Comparison of ENCODE assay signal across 7 cellular contexts in genomic region chr19:39881495-39882110, GRCh38. TPM values are rescaled to one million over a fixed set of nuclear protein-coding genes. Genes with fewer than 3 reads are reported as not detected.
DNase-seq lines count a peak whose midpoint lies in the region; TF ChIP-seq lines count a peak whose summit lies in the region.
"Not testable (repeated sequence)": the region's sequence is repeated elsewhere in the genome, so short reads cannot be mapped to it uniquely, and the experiment has no call there.

No MANE protein-coding gene starts in this region.

- H3K36me3 ChIP-seq in OCI-LY1 (ENCODE audit: insufficient read depth, low read length); mammary epithelial cell (ENCODE audit: insufficient read depth, low read length); hepatocyte (replicated peaks; ENCODE audit: insufficient read depth, low read depth); osteoblast (ENCODE audit: insufficient read depth, low read length): not testable (repeated sequence)

- TF ChIP-seq CTCF in GM12864 (IDR thresholded peaks at IDR 0.05; ENCODE audit: low read depth, low read length, missing control alignments) (peak; percentile 60), OCI-LY1 (IDR thresholded peaks at IDR 0.05; ENCODE audit: low read length) (peak; percentile 53), mammary epithelial cell (conservative IDR thresholded peaks at IDR 0.05 in 1 of 2, IDR thresholded peaks at IDR 0.05 in 1 of 2; ENCODE audit: extremely low read depth in 1 of 2, insufficient read depth in 1 of 2, low read depth in 1 of 2, low read length in 2 of 2) (peak; percentile 9 to 41), hepatocyte (IDR thresholded peaks at IDR 0.05; ENCODE audit: poor library complexity) (peak; percentile 44), osteoblast (IDR thresholded peaks at IDR 0.05; ENCODE audit: extremely low read depth, low read depth, low read length) (peak; percentile 24)

- H3F3A ChIP-seq in OCI-LY1 (ENCODE audit: insufficient read depth, low read length) = not testable (repeated sequence)

- H3K4me2 ChIP-seq in OCI-LY1 (ENCODE audit: low read length); mammary epithelial cell (ENCODE audit: insufficient read depth, low read depth, low read length); hepatocyte; osteoblast (ENCODE audit: insufficient read depth, low read length): not testable (repeated sequence)

- not testable (repeated sequence) for H3K9me2 ChIP-seq in OCI-LY1 (ENCODE audit: low read depth, low read length); hepatocyte (replicated peaks; ENCODE audit: insufficient read depth)

- not testable (repeated sequence) for H3K4me3 ChIP-seq in GM12864 (ENCODE audit: low read depth, low read length); OCI-LY1 (ENCODE audit: low read depth, low read length, poor library complexity, severe bottlenecking); mammary epithelial cell (replicated peaks in 1 of 3; ENCODE audit: insufficient read depth in 1 of 3, low read depth in 2 of 3, low read length in 3 of 3); hepatocyte; osteoblast (ENCODE audit: insufficient read depth, low read length)

- H3K9ac ChIP-seq in OCI-LY1 (ENCODE audit: low read length); mammary epithelial cell (ENCODE audit: insufficient read depth, low read length): not testable (repeated sequence)

- H2AFZ ChIP-seq in OCI-LY1 (ENCODE audit: low read length); mammary epithelial cell (ENCODE audit: low read depth, low read length); hepatocyte; osteoblast (ENCODE audit: low read length): not testable (repeated sequence)

- H4K20me1 ChIP-seq in OCI-LY1 (ENCODE audit: insufficient read depth, low read length); mammary epithelial cell (ENCODE audit: insufficient read depth, low read length); hepatocyte (ENCODE audit: insufficient read depth, poor library complexity, severe bottlenecking); osteoblast (ENCODE audit: insufficient read depth, low read length): not testable (repeated sequence)

- H3K27ac ChIP-seq in OCI-LY1 (ENCODE audit: low read depth, low read length, poor library complexity, severe bottlenecking); mammary epithelial cell (ENCODE audit: insufficient read depth, low read depth, low read length); hepatocyte; osteoblast (ENCODE audit: low read depth, low read length): not testable (repeated sequence)

- 28% methylated on average over 12 of the region's 15 CpGs for WGBS in mammary epithelial cell (ENCODE audit: low coverage, missing lambda C conversion rate)
- 14% methylated on average over 15 of the region's 15 CpGs for WGBS in hepatocyte (ENCODE audit: low lambda C conversion rate, missing lambda C conversion rate)

- intact Hi-C loops in mammary epithelial cell (cut with micrococcal nuclease) = not testable (repeated sequence)

- H3K9me3 ChIP-seq in OCI-LY1 (ENCODE audit: low read length); mammary epithelial cell (replicated peaks; ENCODE audit: insufficient read depth, low read length); hepatocyte (ENCODE audit: low read depth); osteoblast (ENCODE audit: low read depth, low read length): not testable (repeated sequence)

- dilution Hi-C loops in mammary epithelial cell (cut with HindIII; ENCODE audit: low sequenced_read_pairs) = not testable (repeated sequence)

- in situ Hi-C loops in mammary epithelial cell (cut with MboI; ENCODE audit: low sequenced_read_pairs in 2 of 2) = not testable (repeated sequence)

- not testable (repeated sequence) for H3K4me1 ChIP-seq in OCI-LY1 (ENCODE audit: insufficient read depth, low read length, severe bottlenecking); mammary epithelial cell (ENCODE audit: insufficient read depth, low read length); hepatocyte (ENCODE audit: insufficient read depth); osteoblast (ENCODE audit: insufficient read depth, low read length)

- BruUV-seq in mammary epithelial cell (replicated peaks; lab: Mats Ljungman, UMichigan) = not testable (repeated sequence)

- not testable (repeated sequence) for DNase-seq in GM12864 (ENCODE audit: low read depth); mammary epithelial cell; osteoblast (ENCODE audit: insufficient read length, low spot score, missing footprints)
- DNase-seq in Kasumi-1 (lab: John Stamatoyannopoulos, UW) (peak; percentile 77 to 84), hepatocyte (ENCODE audit: low spot score) (peak; percentile 47)
- DNase-seq in activated CD4-positive, alpha-beta T cell treated with anti-CD3 and anti-CD28 coated beads for 24 hours (ENCODE audit: low read depth in 2 of 2) = peak; percentile 17 to 27

- not testable (repeated sequence) for H3K27me3 ChIP-seq in OCI-LY1 (ENCODE audit: insufficient read depth, low read length); mammary epithelial cell (ENCODE audit: insufficient read depth, low read length); hepatocyte; osteoblast (ENCODE audit: insufficient read depth, low read length)

- CTCF ChIA-PET in mammary epithelial cell (lab: Charles Lee; ENCODE audit: low non-redundant PET) = not testable (repeated sequence)

- H3K79me2 ChIP-seq in OCI-LY1 (ENCODE audit: insufficient read depth, low read length); mammary epithelial cell (ENCODE audit: insufficient read depth, low read length); hepatocyte; osteoblast (ENCODE audit: insufficient read depth, low read length): not testable (repeated sequence)

RNA-seq across cellular contexts. Expression of gene FBL, which starts 35.4 kb away (rescaled TPM):
- total RNA-seq in mammary epithelial cell (100 to 1,000 TPM in 1 of 2 donors, 10 to 100 TPM in 1; 72.2 to 261 TPM), hepatocyte (104 and 126 TPM in 2 replicates), osteoblast (69.0 and 87.2 TPM in 2 replicates)
- polyA plus RNA-seq in mammary epithelial cell (546 TPM), hepatocyte (69.6 and 79.4 TPM in 2 replicates)
- polyA minus RNA-seq in mammary epithelial cell = 635 TPM

RNA-seq across cellular contexts. Expression of gene DYRK1B, which starts 47.6 kb away (rescaled TPM):
- total RNA-seq in mammary epithelial cell (10 to 100 TPM; 11.7 to 18.2 TPM), hepatocyte (10.5 and 12.2 TPM in 2 replicates), osteoblast (17.1 and 19.5 TPM in 2 replicates)
- polyA plus RNA-seq in mammary epithelial cell (6.9 TPM), hepatocyte (25.7 and 28.0 TPM in 2 replicates)
- polyA minus RNA-seq in mammary epithelial cell = 4.3 TPM

RNA-seq across cellular contexts. Expression of gene FCGBP, which starts 52.8 kb away (rescaled TPM):
- total RNA-seq in mammary epithelial cell = under 1 TPM; 0.07 to 0.17 TPM
- 0.03 TPM for polyA plus RNA-seq in mammary epithelial cell
- polyA minus RNA-seq in mammary epithelial cell = not detected
- 31.2 and 48.2 TPM in 2 replicates for total RNA-seq in hepatocyte
- 2.4 and 3.1 TPM in 2 replicates for polyA plus RNA-seq in hepatocyte
- total RNA-seq in osteoblast = under 0.01 TPM in 2 replicates

Comparison
In these comparisons a context has a peak if more than half of its experiments do, and no peak if none do; other contexts are left out.
1. RNA of gene FCGBP, which starts 52.8 kb away (total RNA-seq): 31.2 to 48.2 TPM in hepatocyte; 0.07 to 0.17 TPM in mammary epithelial cell and under 0.01 TPM in osteoblast; every median in the first group is over 10 times any median in the second.
2. Peak in every context shown above with its lines, with median percentiles within 50 percentile points of each other: CTCF ChIP-seq.